ENCODE assay signal across 11 cellular contexts in the genomic region with DNA sequence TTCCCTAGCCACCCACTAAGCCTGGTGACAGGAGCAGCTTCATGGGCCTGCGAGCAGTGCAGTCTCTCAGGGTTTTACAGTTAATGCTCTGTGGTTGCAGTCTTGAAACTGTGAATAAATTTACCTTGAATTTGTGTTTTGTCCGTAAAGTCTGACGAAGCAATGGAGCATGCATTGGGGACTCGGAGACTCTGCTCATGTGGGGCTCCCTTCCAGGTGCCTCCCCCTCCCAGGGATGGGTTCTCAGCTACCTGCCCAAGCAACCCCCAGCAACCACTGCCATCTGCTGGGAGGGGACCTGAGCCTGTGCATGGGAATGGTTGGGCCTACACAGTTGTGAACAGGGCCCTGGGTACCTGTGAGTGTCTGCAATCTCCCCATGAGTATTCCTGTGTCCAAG. TPM values are rescaled to one million over a fixed set of nuclear protein-coding genes. Genes with fewer than 3 reads are reported as not detected.
DNase-seq lines count a peak whose midpoint lies in the region; ATAC-seq and TF ChIP-seq lines count a peak whose summit lies in the region.
"Had no signal": no experiment of that assay in that cellular context is flagged by ENCODE, and none has a peak within 500 bp of the region (broad histone marks: within the 10 kb centered on the region; RNA-seq: fewer than 3 reads in every experiment).

No MANE protein-coding gene starts in this region.

- H3K9me2 ChIP-seq in OCI-LY1 (ENCODE audit: low read depth, low read length): no peaks in the 10 kb centered on the region

- DNase-seq in naive thymus-derived CD4-positive, alpha-beta T cell: no peak
- no peak for DNase-seq in superior temporal gyrus (ENCODE audit: extremely low spot score)
- no peak for DNase-seq in COR-L47 (lab: John Stamatoyannopoulos, UW)
- DNase-seq in occipital lobe (lab: John Stamatoyannopoulos, UW): no peak
- no peak for DNase-seq in stimulated activated CD4-positive, alpha-beta T cell treated with anti-CD3 and anti-CD28 coated beads, Interleukin-1b, Interleukin-23, amount 100 ng/mL, for 48 hours
- DNase-seq: anterior cingulate cortex had no signal

- no peaks in the 10 kb centered on the region for H3K27me3 Mint-ChIP-seq in naive thymus-derived CD4-positive, alpha-beta T cell

- peak overlapping the region; percentile 87 to 99 (median 95) for H3K27ac Mint-ChIP-seq in naive thymus-derived CD4-positive, alpha-beta T cell

- TF ChIP-seq CTCF in GM12875 (IDR thresholded peaks at IDR 0.05; ENCODE audit: borderline replicate concordance, insufficient read depth, low read depth, low read length): peak; percentile 3; the same call in 1 of the 2 replicates
- TF ChIP-seq CTCF in OCI-LY1 (IDR thresholded peaks at IDR 0.05; ENCODE audit: low read length): peak; percentile 50; the same call in 1 of the 2 replicates

- H3K4me3 ChIP-seq in GM12875 (ENCODE audit: low read depth, low read length) (no peak overlapping the region), OCI-LY1 (ENCODE audit: low read depth, low read length, poor library complexity, severe bottlenecking) (no peak overlapping the region)
- peak overlapping the region; percentile 19 for H3K4me3 ChIP-seq in naive thymus-derived CD4-positive, alpha-beta T cell (ENCODE audit: low read length)

- CTCF ChIA-PET in naive thymus-derived CD4-positive, alpha-beta T cell (lab: Charles Lee): interaction anchor here (1.1 to 5.6 kb wide), 9 partner anchors 9 to 100 kb away, joined by 3 to 34 read pairs (median 6); no protein-coding TSS in a partner anchor

- no peaks in the 10 kb centered on the region for H3K27me3 ChIP-seq in OCI-LY1 (ENCODE audit: insufficient read depth, low read length)
- no peaks in the 10 kb centered on the region for H3K27me3 ChIP-seq in naive thymus-derived CD4-positive, alpha-beta T cell (ENCODE audit: control insufficient read depth in 2 of 2, insufficient read depth in 2 of 2, low read length in 2 of 2)
- H3K27me3 ChIP-seq: neutrophil had no signal

- H3K79me2 ChIP-seq in OCI-LY1 (ENCODE audit: insufficient read depth, low read length): no peaks in the 10 kb centered on the region

- H3K4me2 ChIP-seq in OCI-LY1 (ENCODE audit: low read length): peak overlapping the region; percentile 63

- no peaks in the 10 kb centered on the region; the same call in 1 of the 2 replicates for H3K36me3 ChIP-seq in OCI-LY1 (ENCODE audit: insufficient read depth, low read length)
- no peaks in the 10 kb centered on the region for H3K36me3 ChIP-seq in naive thymus-derived CD4-positive, alpha-beta T cell (ENCODE audit: control insufficient read depth in 2 of 3, insufficient read depth in 3 of 3, low read length in 3 of 3)
- H3K36me3 ChIP-seq: neutrophil had no signal

- H2AFZ ChIP-seq in OCI-LY1 (ENCODE audit: low read length): no peak overlapping the region

- H3K4me1 Mint-ChIP-seq in naive thymus-derived CD4-positive, alpha-beta T cell: peaks cover 76 to 100% (median 98%) of the 10 kb centered on the region in 7 donors

- H3K4me3 Mint-ChIP-seq in naive thymus-derived CD4-positive, alpha-beta T cell: peak overlapping the region; percentile 39 to 99 (median 76)

- H3K9me3 ChIP-seq in OCI-LY1 (ENCODE audit: low read length): peaks cover 5% of the 10 kb centered on the region; the same call in 1 of the 2 replicates
- no peaks in the 10 kb centered on the region for H3K9me3 ChIP-seq in naive thymus-derived CD4-positive, alpha-beta T cell (ENCODE audit: control insufficient read depth in 2 of 3, low read length in 3 of 3)
- H3K9me3 ChIP-seq: neutrophil had no signal

- intact Hi-C loops in naive thymus-derived CD4-positive, alpha-beta T cell (cut with micrococcal nuclease): loop anchor here in 1 of 2 donors (5.0 kb wide), 1 partner anchor 84 kb away; no protein-coding TSS in a partner anchor

- peaks cover 0 to 4% (median 0%) of the 10 kb centered on the region in 11 donors for H3K9me3 Mint-ChIP-seq in naive thymus-derived CD4-positive, alpha-beta T cell

- peaks cover 0 to 12% (median 0%) of the 10 kb centered on the region in 5 donors for H3K36me3 Mint-ChIP-seq in naive thymus-derived CD4-positive, alpha-beta T cell

- POLR2A ChIA-PET in naive thymus-derived CD4-positive, alpha-beta T cell (lab: Charles Lee): interaction anchor here (1.4 to 27.7 kb wide), 13 partner anchors 8 to 98 kb away, joined by 4 to 1000 read pairs (median 37); a partner anchor contains a TSS

- ATAC-seq in GM19397 (IDR thresholded peaks at IDR 0.05; ENCODE audit: unreplicated experiment): peak; percentile 16
- ATAC-seq in naive thymus-derived CD4-positive, alpha-beta T cell: no peak

- H3K27ac ChIP-seq in OCI-LY1 (ENCODE audit: low read depth, low read length, poor library complexity, severe bottlenecking): peak overlapping the region; percentile 84
- peak overlapping the region; percentile 66 for H3K27ac ChIP-seq in naive thymus-derived CD4-positive, alpha-beta T cell (ENCODE audit: low read depth, low read length)
- H3K27ac ChIP-seq: neutrophil had no signal

- peak overlapping the region; percentile 48 for H3K9ac ChIP-seq in OCI-LY1 (ENCODE audit: low read length)

- H4K20me1 ChIP-seq in OCI-LY1 (ENCODE audit: insufficient read depth, low read length): no peaks in the 10 kb centered on the region

- peaks cover 71% of the 10 kb centered on the region for H3K4me1 ChIP-seq in OCI-LY1 (ENCODE audit: insufficient read depth, low read length, severe bottlenecking)
- H3K4me1 ChIP-seq in naive thymus-derived CD4-positive, alpha-beta T cell (ENCODE audit: control insufficient read depth in 2 of 2, insufficient read depth in 2 of 2, low read length in 2 of 2): peaks cover 73 to 98% of the 10 kb centered on the region in 2 donors

- H3F3A ChIP-seq in OCI-LY1 (ENCODE audit: insufficient read depth, low read length): no peaks in the 10 kb centered on the region

RNA-seq across cellular contexts. Expression of a gene that starts 36.3 kb away (rescaled TPM):
- 100 to 1,000 TPM; 388 to 548 (median 463) TPM for total RNA-seq in naive thymus-derived CD4-positive, alpha-beta T cell
- polyA plus RNA-seq in naive thymus-derived CD4-positive, alpha-beta T cell: 100 to 1,000 TPM; 258 to 318 TPM
- 2.3 TPM for total RNA-seq in occipital lobe
- total RNA-seq: M059J had no signal

Comparison
In these comparisons a context has a peak if more than half of its experiments do, and no peak if none do; other contexts are left out.
1. RNA of a gene that starts 36.3 kb away (total RNA-seq): 388 to 548 TPM in naive thymus-derived CD4-positive, alpha-beta T cell; 2.3 TPM in occipital lobe (single experiment); every median in the first group is over 100 times any median in the second.